Comparison of ENCODE assay signal across 8 cellular contexts in the genomic region with DNA sequence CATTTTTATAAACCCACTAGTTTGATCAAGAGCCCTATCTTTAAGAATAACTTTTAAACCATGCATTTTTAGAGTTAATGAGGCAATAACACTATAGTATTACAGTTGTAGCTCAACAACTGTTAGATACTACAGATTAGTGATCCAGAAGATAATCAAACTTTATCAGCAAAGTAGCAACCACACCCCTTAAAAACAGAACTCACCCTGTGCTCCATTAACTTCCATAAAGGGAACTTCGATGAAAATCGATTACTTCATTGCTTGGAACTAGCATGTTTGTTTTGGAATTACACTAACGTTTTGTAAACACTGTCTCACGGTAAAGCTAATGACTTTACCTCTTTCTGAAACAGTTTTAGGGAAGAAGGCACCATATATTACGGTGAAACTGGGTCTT. TPM values are rescaled to one million over a fixed set of nuclear protein-coding genes. Genes with fewer than 3 reads are reported as not detected.
DNase-seq lines count a peak whose midpoint lies in the region; ATAC-seq and TF ChIP-seq lines count a peak whose summit lies in the region.

No MANE protein-coding gene starts in this region.

- peaks cover 15 to 56% (median 31%) of the 10 kb centered on the region in 4 donors for H3K4me1 Mint-ChIP-seq in CD4-positive, CD25-positive, alpha-beta regulatory T cell
- peaks cover 19% of the 10 kb centered on the region for H3K4me1 Mint-ChIP-seq in neural progenitor cell

- peak overlapping the region; percentile 92 for H3K4me3 ChIP-seq in CD4-positive, CD25-positive, alpha-beta regulatory T cell (ENCODE audit: low read depth, low read length)
- H3K4me3 ChIP-seq in Karpas-422 (ENCODE audit: low read length) (peak overlapping the region; percentile 90), dorsolateral prefrontal cortex (peak overlapping the region; percentile 70 to 98 (median 91)), neural progenitor cell (peak overlapping the region; percentile 96)

- H3K4me2 ChIP-seq in Karpas-422 (ENCODE audit: low read depth, low read length, poor library complexity, severe bottlenecking) (peak overlapping the region; percentile 85), neural progenitor cell (peak overlapping the region; percentile 87)

- TF ChIP-seq CTCF in dorsolateral prefrontal cortex (IDR thresholded peaks at IDR 0.05 in 54 of 56, conservative IDR thresholded peaks at IDR 0.05 in 2 of 56; ENCODE audit: low read depth in 1 of 56, partially characterized antibody in 56 of 56) = no peak
- TF ChIP-seq CTCF in neural progenitor cell (IDR thresholded peaks at IDR 0.05) = no peak

- peak overlapping the region; percentile 89 for H3K9ac ChIP-seq in Karpas-422 (ENCODE audit: low read length)
- no peak overlapping the region for H3K9ac ChIP-seq in neural progenitor cell

- H3K36me3 ChIP-seq in CD4-positive, CD25-positive, alpha-beta regulatory T cell (ENCODE audit: control insufficient read depth, insufficient read depth, low read length) = peaks cover 4% of the 10 kb centered on the region
- H3K36me3 ChIP-seq in Karpas-422 (ENCODE audit: insufficient read depth, low read length) (peaks cover 29% of the 10 kb centered on the region), neural progenitor cell (no peaks in the 10 kb centered on the region)

- H3K79me2 ChIP-seq in Karpas-422 (ENCODE audit: low read length) = peaks cover 58% of the 10 kb centered on the region
- no peaks in the 10 kb centered on the region for H3K79me2 ChIP-seq in neural progenitor cell (ENCODE audit: low read depth)

- H3K27ac ChIP-seq in CD4-positive, CD25-positive, alpha-beta regulatory T cell (ENCODE audit: insufficient read depth, low read length, poor library complexity, severe bottlenecking) = peak overlapping the region; percentile 81
- H3K27ac ChIP-seq in Karpas-422 (ENCODE audit: low read length) (peak overlapping the region; percentile 95), dorsolateral prefrontal cortex (peak overlapping the region in 29 of 59 donors; percentile 49 to 97 (median 90)), neural progenitor cell (no peak overlapping the region)

- H2AFZ ChIP-seq in Karpas-422 (ENCODE audit: low read length) = no peak overlapping the region
- no peak overlapping the region for H2AFZ ChIP-seq in neural progenitor cell (replicated peaks)

- H4K20me1 ChIP-seq in Karpas-422 (ENCODE audit: insufficient read depth, low read depth, low read length) = peaks cover 6% of the 10 kb centered on the region; the same call in 1 of the 2 replicates
- H4K20me1 ChIP-seq in neural progenitor cell (ENCODE audit: low read depth) = peaks cover 9% of the 10 kb centered on the region

- H3K36me3 Mint-ChIP-seq in CD4-positive, CD25-positive, alpha-beta regulatory T cell = peaks cover 2% of the 10 kb centered on the region
- H3K36me3 Mint-ChIP-seq in neural progenitor cell = peaks cover 3% of the 10 kb centered on the region

- peaks cover 3% of the 10 kb centered on the region for H3K27me3 Mint-ChIP-seq in CD4-positive, CD25-positive, alpha-beta regulatory T cell
- peaks cover 4% of the 10 kb centered on the region for H3K27me3 Mint-ChIP-seq in neural progenitor cell (ENCODE audit: insufficient read depth, low read depth)

- no peak for ATAC-seq in CD4-positive, CD25-positive, alpha-beta regulatory T cell (ENCODE audit: low read depth in 2 of 2)
- ATAC-seq in HG02852 (IDR thresholded peaks at IDR 0.05; ENCODE audit: unreplicated experiment) = no peak

- peaks cover 15% of the 10 kb centered on the region for H3F3A ChIP-seq in neural progenitor cell (ENCODE audit: low read depth)

- no peaks in the 10 kb centered on the region for H3K9me3 ChIP-seq in CD4-positive, CD25-positive, alpha-beta regulatory T cell (ENCODE audit: control insufficient read depth in 2 of 2, low read length in 2 of 2)
- H3K9me3 ChIP-seq in Karpas-422 (ENCODE audit: low read length) = no peaks in the 10 kb centered on the region
- no peaks in the 10 kb centered on the region for H3K9me3 ChIP-seq in neural progenitor cell (ENCODE audit: low read depth)

- H3K4me1 ChIP-seq in CD4-positive, CD25-positive, alpha-beta regulatory T cell (ENCODE audit: control insufficient read depth, insufficient read depth, low read length, poor library complexity, severe bottlenecking) = peaks cover 47% of the 10 kb centered on the region
- H3K4me1 ChIP-seq in Karpas-422 (ENCODE audit: low read length) (peaks cover 28% of the 10 kb centered on the region), neural progenitor cell (peaks cover 12% of the 10 kb centered on the region)

- peak overlapping the region; percentile 96 to 97 (median 97) for H3K27ac Mint-ChIP-seq in CD4-positive, CD25-positive, alpha-beta regulatory T cell
- H3K27ac Mint-ChIP-seq in neural progenitor cell = no peak overlapping the region

- H3K9me3 Mint-ChIP-seq in CD4-positive, CD25-positive, alpha-beta regulatory T cell = no peaks in the 10 kb centered on the region
- H3K9me3 Mint-ChIP-seq in neural progenitor cell = peaks cover under 1% of the 10 kb centered on the region

- intact Hi-C loops in dorsolateral prefrontal cortex (cut with DNase I) = loop anchor here (2.0 to 5.0 kb wide), 5 partner anchors 40 to 184 kb away; a partner anchor contains a TSS

- no peaks in the 10 kb centered on the region for H3K9me2 ChIP-seq in Karpas-422 (replicated peaks; ENCODE audit: insufficient read depth, low read length)

- H3K27me3 ChIP-seq in CD4-positive, CD25-positive, alpha-beta regulatory T cell (ENCODE audit: control insufficient read depth, insufficient read depth, low read length) = no peaks in the 10 kb centered on the region
- no peaks in the 10 kb centered on the region for H3K27me3 ChIP-seq in Karpas-422 (ENCODE audit: low read length)
- H3K27me3 ChIP-seq in dorsolateral prefrontal cortex = no peaks in the 10 kb centered on the region
- peaks cover 49% of the 10 kb centered on the region for H3K27me3 ChIP-seq in neural progenitor cell

- peak overlapping the region; percentile 92 to 99 (median 99) for H3K4me3 Mint-ChIP-seq in CD4-positive, CD25-positive, alpha-beta regulatory T cell
- H3K4me3 Mint-ChIP-seq in neural progenitor cell = peak overlapping the region; percentile 100

- DNase-seq in CD4-positive, CD25-positive, alpha-beta regulatory T cell = peak in 1 of 3 donors; percentile 25
- DNase-seq in Karpas-422 = peak; percentile 72
- DNase-seq in dorsolateral prefrontal cortex = no peak
- no peak for DNase-seq in neural progenitor cell (ENCODE audit: low spot score)
- no peak for DNase-seq in NCI-H187 (lab: John Stamatoyannopoulos, UW)
- DNase-seq in amygdala (lab: John Stamatoyannopoulos, UW) = no peak
- no peak for DNase-seq in GM03348 (ENCODE audit: low spot score)

RNA-seq across cellular contexts. Expression of a gene that starts 1.4 kb away (rescaled TPM):
- 25.0 TPM for total RNA-seq in CD4-positive, CD25-positive, alpha-beta regulatory T cell
- 10 to 100 TPM; 24.9 to 38.6 (median 34.2) TPM for polyA plus RNA-seq in CD4-positive, CD25-positive, alpha-beta regulatory T cell
- total RNA-seq in Karpas-422 (2014; rRNA removed; shearing (Covaris generic); ENCODE audit: low replicate concordance) = 86.2 and 185 TPM in 2 replicates
- total RNA-seq in dorsolateral prefrontal cortex = 10 to 100 TPM; 16.0 to 26.2 (median 20.9) TPM
- 7.4 and 9.2 TPM in 2 replicates for total RNA-seq in neural progenitor cell (ENCODE audit: low replicate concordance)
